In the genomic region with DNA sequence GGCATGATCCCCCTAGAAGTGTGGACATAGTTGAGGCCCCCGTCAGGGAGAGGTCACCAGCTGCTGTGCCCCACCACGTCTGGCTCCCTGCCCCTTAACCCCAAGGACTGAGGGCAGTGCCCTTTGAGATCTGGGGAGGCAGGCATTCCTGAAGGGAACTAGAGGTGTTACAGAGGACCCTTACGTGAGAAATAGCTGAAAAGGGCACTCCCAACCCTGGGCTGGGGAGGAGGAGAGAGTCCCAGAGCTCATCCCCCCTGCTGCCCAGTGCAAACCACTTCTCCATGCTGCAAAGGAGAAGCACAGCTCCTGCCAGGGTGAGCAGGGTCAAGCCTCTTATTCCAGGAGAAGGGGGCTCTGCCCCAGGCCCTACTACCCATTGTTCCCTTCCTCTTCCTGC, we compare ENCODE assay signal across 24 cellular contexts. TPM values are rescaled to one million over a fixed set of nuclear protein-coding genes. Genes with fewer than 3 reads are reported as not detected.
DNase-seq lines count a peak whose midpoint lies in the region; ATAC-seq, FAIRE-seq and TF ChIP-seq lines count a peak whose summit lies in the region.
"Had no signal": no experiment of that assay in that cellular context is flagged by ENCODE, and none has a peak within 500 bp of the region (broad histone marks: within the 10 kb centered on the region; RNA-seq: fewer than 3 reads in every experiment).

No MANE protein-coding gene starts in this region.

- H3K9me3 Mint-ChIP-seq in H9 (no peaks in the 10 kb centered on the region), nephron progenitor cell (no peaks in the 10 kb centered on the region)
- H3K9me3 Mint-ChIP-seq in activated CD8-positive, alpha-beta T cell treated with anti-CD3 and anti-CD28 coated beads for 36 hours: no peaks in the 10 kb centered on the region
- H3K9me3 Mint-ChIP-seq: CD4-positive, alpha-beta T cell; CD8-positive, alpha-beta memory T cell had no signal

- peaks cover 8 to 26% (median 25%) of the 10 kb centered on the region in 3 experiments for H3K36me3 Mint-ChIP-seq in H9 (ENCODE audit: insufficient read depth in 1 of 3, low read depth in 3 of 3)
- H3K36me3 Mint-ChIP-seq in nephron progenitor cell (ENCODE audit: low read depth): peaks cover 10% of the 10 kb centered on the region
- H3K36me3 Mint-ChIP-seq in activated CD8-positive, alpha-beta T cell treated with anti-CD3 and anti-CD28 coated beads for 36 hours (ENCODE audit: low read depth): no peaks in the 10 kb centered on the region

- H2AFZ ChIP-seq in H9 (ENCODE audit: low read length): no peak overlapping the region
- H2AFZ ChIP-seq: GM23248 had no signal

- POLR2A ChIA-PET in activated CD8-positive, alpha-beta T cell treated with anti-CD3 and anti-CD28 coated beads for 36 hours (lab: Charles Lee): interaction anchor here (0.5 kb wide), 1 partner anchor 49 kb away, joined by 3 read pairs; no protein-coding TSS in a partner anchor

- H3K4me3 ChIP-seq in bronchial epithelial cell (ENCODE audit: low read depth, low read length) (no peak overlapping the region), thyroid gland (replicated peaks in 1 of 3) (no peak overlapping the region), small intestine (ENCODE audit: low read depth in 1 of 2, low read length in 2 of 2) (no peak overlapping the region), body of pancreas (no peak overlapping the region)
- H3K4me3 ChIP-seq: BLaER1 treated with 17β-estradiol and CSF1 and Interleukin-3, amounts not matched to agents 10 nM and 100 nM; GM12878; GM23248 had no signal

- no peak overlapping the region for H3K27ac ChIP-seq in H9 (ENCODE audit: insufficient read length, low read depth, low read length)
- peak overlapping the region in 1 of 3 donors; percentile 4 for H3K27ac ChIP-seq in thyroid gland
- no peak overlapping the region for H3K27ac ChIP-seq in small intestine (ENCODE audit: low read depth in 1 of 2, low read length in 1 of 2)
- H3K27ac ChIP-seq in body of pancreas: no peak overlapping the region
- H3K27ac ChIP-seq: BLaER1 treated with 17β-estradiol and CSF1 and Interleukin-3, amounts not matched to agents 10 nM and 100 nM; GM23248 had no signal

- no peak overlapping the region for H4K5ac ChIP-seq in H9 (ENCODE audit: insufficient read length, low read depth, low read length)

- H3T11ph ChIP-seq in H9 (ENCODE audit: low read length): no peak overlapping the region

- no peaks in the 10 kb centered on the region for H3K27me3 ChIP-seq in H9 (ENCODE audit: insufficient read depth, low read length)
- no peaks in the 10 kb centered on the region for H3K27me3 ChIP-seq in bronchial epithelial cell (ENCODE audit: control insufficient read depth, insufficient read depth, low read length)
- no peaks in the 10 kb centered on the region for H3K27me3 ChIP-seq in thyroid gland
- H3K27me3 ChIP-seq in small intestine (ENCODE audit: control insufficient read depth in 2 of 2, insufficient read depth in 2 of 2, low read length in 2 of 2): no peaks in the 10 kb centered on the region
- H3K27me3 ChIP-seq in body of pancreas: no peaks in the 10 kb centered on the region
- H3K27me3 ChIP-seq: BE2C; BLaER1 treated with 17β-estradiol and CSF1 and Interleukin-3, amounts not matched to agents 10 nM and 100 nM had no signal

- peaks cover 12% of the 10 kb centered on the region for H3K36me3 ChIP-seq in bronchial epithelial cell (ENCODE audit: control insufficient read depth, insufficient read depth, low read length)
- H3K36me3 ChIP-seq in thyroid gland: no peaks in the 10 kb centered on the region
- no peaks in the 10 kb centered on the region for H3K36me3 ChIP-seq in small intestine (ENCODE audit: control insufficient read depth in 2 of 2, insufficient read depth in 2 of 2, low read length in 2 of 2)
- no peaks in the 10 kb centered on the region for H3K36me3 ChIP-seq in body of pancreas (replicated peaks in 1 of 2; ENCODE audit: insufficient read depth in 1 of 2, low read depth in 2 of 2)
- H3K36me3 ChIP-seq: BE2C had no signal

- H3K79me1 ChIP-seq in H9 (ENCODE audit: insufficient read depth, low read depth, low read length, poor library complexity, severe bottlenecking): no peaks in the 10 kb centered on the region

- no peaks in the 10 kb centered on the region for H3K23me2 ChIP-seq in H9 (ENCODE audit: insufficient read length, low read depth, low read length, poor library complexity, severe bottlenecking)

- H3K56ac ChIP-seq in H9 (ENCODE audit: insufficient read length, low read depth, low read length): no peak overlapping the region

- DNase-seq in H9 (no peak), bronchial epithelial cell (ENCODE audit: low read depth) (no peak), nephron progenitor cell (no peak), thyroid gland (peak; percentile 17 to 20), cerebellar nuclear complex (lab: John Stamatoyannopoulos, UW) (no peak), small intestine (no peak), body of pancreas (no peak)
- DNase-seq in activated CD8-positive, alpha-beta T cell treated with anti-CD3 and anti-CD28 coated beads for 36 hours: no peak
- DNase-seq: AML-193; BE2C; CD4-positive, alpha-beta T cell; CD8-positive, alpha-beta memory T cell; DMS 273 treated with DMSO at 0.1 percent for 48 hours; EL; GDM1; GM23248; H7 had no signal

- H3K9me3 ChIP-seq in H9 (ENCODE audit: control insufficient read depth, low read depth, low read length) (no peaks in the 10 kb centered on the region), thyroid gland (no peaks in the 10 kb centered on the region), small intestine (ENCODE audit: control insufficient read depth, low read depth) (no peaks in the 10 kb centered on the region), body of pancreas (no peaks in the 10 kb centered on the region)
- H3K9me3 ChIP-seq: BE2C; BLaER1 treated with 17β-estradiol and CSF1 and Interleukin-3, amounts not matched to agents 10 nM and 100 nM had no signal

- H2BK20ac ChIP-seq in H9 (ENCODE audit: low read depth, low read length, poor library complexity, severe bottlenecking): no peak overlapping the region

- H2BK12ac ChIP-seq in H9 (ENCODE audit: insufficient read length, low read depth, low read length): no peak overlapping the region

- ATAC-seq in activated CD8-positive, alpha-beta T cell treated with anti-CD3 and anti-CD28 coated beads for 36 hours: no peak
- ATAC-seq in body of pancreas: no peak
- ATAC-seq: GM12878 had no signal

- CTCF ChIA-PET in activated CD8-positive, alpha-beta T cell treated with anti-CD3 and anti-CD28 coated beads for 36 hours (lab: Charles Lee): interaction anchor here (1.2 kb wide), 1 partner anchor 11 kb away, joined by 3 read pairs; a partner anchor contains a TSS

- no peak overlapping the region for H3K4me3 Mint-ChIP-seq in H9
- H3K4me3 Mint-ChIP-seq in nephron progenitor cell: no peak overlapping the region
- no peak overlapping the region for H3K4me3 Mint-ChIP-seq in activated CD8-positive, alpha-beta T cell treated with anti-CD3 and anti-CD28 coated beads for 36 hours
- H3K4me3 Mint-ChIP-seq: CD14-positive monocyte; CD4-positive, alpha-beta T cell; CD8-positive, alpha-beta memory T cell had no signal

- FAIRE-seq in bronchial epithelial cell (lab: Jason Lieb, UNC) (peak; percentile 66), small intestine (lab: Jason Lieb, UNC) (no peak)
- FAIRE-seq: D721Med, GM12878, GM18507, H1 had no signal

- no peak overlapping the region for H3K9ac ChIP-seq in H9 (ENCODE audit: extremely low read depth, insufficient read length, low read length)
- H3K9ac ChIP-seq: BLaER1 treated with 17β-estradiol and CSF1 and Interleukin-3, amounts not matched to agents 10 nM and 100 nM; GM23248 had no signal

- H3K27ac Mint-ChIP-seq in H9: peak overlapping the region; percentile 57 to 74 (median 68); a peak in 2 of 7 replicates
- H3K27ac Mint-ChIP-seq in nephron progenitor cell: peak overlapping the region; percentile 90
- no peak overlapping the region for H3K27ac Mint-ChIP-seq in activated CD8-positive, alpha-beta T cell treated with anti-CD3 and anti-CD28 coated beads for 36 hours
- H3K27ac Mint-ChIP-seq: CD4-positive, alpha-beta T cell; CD8-positive, alpha-beta memory T cell had no signal

- no peak overlapping the region for H3K23ac ChIP-seq in H9 (ENCODE audit: insufficient read length, low read depth, low read length)

- no peaks in the 10 kb centered on the region for H3K4me1 ChIP-seq in H9 (ENCODE audit: insufficient read depth, low read length)
- peaks cover 0 to 11% of the 10 kb centered on the region in 2 donors for H3K4me1 ChIP-seq in thyroid gland
- H3K4me1 ChIP-seq in small intestine (ENCODE audit: control insufficient read depth in 2 of 2, insufficient read depth in 1 of 2, low read depth in 1 of 2, low read length in 1 of 2): no peaks in the 10 kb centered on the region
- H3K4me1 ChIP-seq in body of pancreas: no peaks in the 10 kb centered on the region
- H3K4me1 ChIP-seq: BE2C; BLaER1 treated with 17β-estradiol and CSF1 and Interleukin-3, amounts not matched to agents 10 nM and 100 nM had no signal

- H3K27me3 Mint-ChIP-seq in H9 (ENCODE audit: low read depth): no peaks in the 10 kb centered on the region
- H3K27me3 Mint-ChIP-seq in nephron progenitor cell (ENCODE audit: low read depth, poor library complexity): no peaks in the 10 kb centered on the region
- H3K27me3 Mint-ChIP-seq in activated CD8-positive, alpha-beta T cell treated with anti-CD3 and anti-CD28 coated beads for 36 hours: no peaks in the 10 kb centered on the region
- H3K27me3 Mint-ChIP-seq: CD4-positive, alpha-beta T cell had no signal

- no peaks in the 10 kb centered on the region for H4K20me1 ChIP-seq in H9 (ENCODE audit: control insufficient read depth, insufficient read depth, insufficient read length)

- TF ChIP-seq CTCF in H9 (conservative IDR thresholded peaks at IDR 0.05): no peak
- no peak for TF ChIP-seq CTCF in bronchial epithelial cell (IDR thresholded peaks at IDR 0.05; ENCODE audit: insufficient read depth, low read length, severe bottlenecking)
- TF ChIP-seq CTCF in nephron progenitor cell (IDR thresholded peaks at IDR 0.05): no peak
- no peak for TF ChIP-seq CTCF in thyroid gland (IDR thresholded peaks at IDR 0.05)
- no peak for TF ChIP-seq CTCF in activated CD8-positive, alpha-beta T cell treated with anti-CD3 and anti-CD28 coated beads for 36 hours (IDR thresholded peaks at IDR 0.05)
- TF ChIP-seq CTCF in body of pancreas (IDR thresholded peaks at IDR 0.05): no peak

- no CpG with 5 or more reads among the region's 3 CpGs for WGBS in H9 (ENCODE audit: extremely low coverage, insufficient read length, low lambda C conversion rate)
- 47% methylated on average over 3 of the region's 3 CpGs; no CpG with 5 or more reads in 1 of the 2 donors for WGBS in thyroid gland, 2 donors
- 56 to 69% (median 61%) methylated on average over 3 of the region's 3 CpGs for WGBS in small intestine, 3 donors
- WGBS in body of pancreas, 2 donors: 89 to 94% methylated on average over 3 of the region's 3 CpGs

- H2BK15ac ChIP-seq in H9 (ENCODE audit: low read depth, low read length): no peak overlapping the region

- no peak overlapping the region for H3K4ac ChIP-seq in H9 (ENCODE audit: low read depth, low read length)

- no peak overlapping the region for H3K18ac ChIP-seq in H9 (ENCODE audit: insufficient read length, low read depth, low read length)

- no peak overlapping the region for H2AK5ac ChIP-seq in H9 (ENCODE audit: insufficient read length, low read length)

- H2BK120ac ChIP-seq in H9 (ENCODE audit: low read depth, low read length, poor library complexity, severe bottlenecking): no peak overlapping the region

- H4K8ac ChIP-seq in H9 (replicated peaks; ENCODE audit: insufficient read length, low read depth, low read length): no peak overlapping the region

- H4K91ac ChIP-seq in H9 (ENCODE audit: insufficient read length, low read depth, low read length): no peak overlapping the region

- TF ChIP-seq POLR2A in thyroid gland (IDR thresholded peaks at IDR 0.05) (no peak), body of pancreas (IDR thresholded peaks at IDR 0.05) (peak in 1 of 3 donors; percentile 3)

- H3K79me2 ChIP-seq in H9 (ENCODE audit: insufficient read depth, low read length): no peaks in the 10 kb centered on the region

- H3K4me2 ChIP-seq in H9 (ENCODE audit: insufficient read depth, insufficient read length, low read length): no peak overlapping the region
- H3K4me2 ChIP-seq: BLaER1 treated with 17β-estradiol and CSF1 and Interleukin-3, amounts not matched to agents 10 nM and 100 nM had no signal

- H2BK5ac ChIP-seq in H9 (ENCODE audit: insufficient read length, low read length): no peak overlapping the region

- intact Hi-C loops in thyroid gland (cut with DNase I): no loop called here
- intact Hi-C loops in activated CD8-positive, alpha-beta T cell treated with anti-CD3 and anti-CD28 coated beads for 36 hours (cut with micrococcal nuclease): no loop called here
- intact Hi-C loops in body of pancreas (cut with DNase I): no loop called here

- H3K4me1 Mint-ChIP-seq in H9 (0 out of 4 replicates have a peak, but pooled peaks cover 0 to 3% of the 10 kb centered on the region in 2 experiments), nephron progenitor cell (no peaks in the 10 kb centered on the region)
- H3K4me1 Mint-ChIP-seq in activated CD8-positive, alpha-beta T cell treated with anti-CD3 and anti-CD28 coated beads for 36 hours (ENCODE audit: low read depth): no peaks in the 10 kb centered on the region
- H3K4me1 Mint-ChIP-seq: CD14-positive monocyte; CD8-positive, alpha-beta memory T cell had no signal

- no peak overlapping the region for H3K14ac ChIP-seq in H9 (ENCODE audit: insufficient read depth, low read length)

RNA-seq across cellular contexts. Expression of a gene that starts 10.3 kb away (rescaled TPM):
- 64.3 and 68.8 TPM in 2 replicates for total RNA-seq in H9 (2021)
- 58.4 and 91.7 TPM in 2 replicates for total RNA-seq in bronchial epithelial cell
- total RNA-seq in thyroid gland: 10 to 100 TPM; 25.1 to 51.6 (median 31.2) TPM
- 10 to 100 TPM; 50.8 to 51.5 TPM for total RNA-seq in activated CD8-positive, alpha-beta T cell treated with anti-CD3 and anti-CD28 coated beads for 36 hours
- 10 to 100 TPM; 49.2 to 69.1 (median 60.2) TPM for polyA plus RNA-seq in small intestine
- 10 to 100 TPM; 32.7 to 66.6 TPM for total RNA-seq in body of pancreas

RNA-seq across cellular contexts. Expression of a gene that starts 15.9 kb away (rescaled TPM):
- total RNA-seq in H9 (2021) (63.3 and 66.6 TPM in 2 replicates), bronchial epithelial cell (20.0 and 41.6 TPM in 2 replicates), thyroid gland (10 to 100 TPM; 10.7 to 20.0 (median 16.2) TPM), body of pancreas (10 to 100 TPM; 25.7 to 41.5 TPM)
- total RNA-seq in activated CD8-positive, alpha-beta T cell treated with anti-CD3 and anti-CD28 coated beads for 36 hours: 1 to 10 TPM; 6.2 to 6.8 TPM
- 10 to 100 TPM in 1 of 3 donors, 1 to 10 TPM in 2; 9.2 to 12.0 (median 9.5) TPM for polyA plus RNA-seq in small intestine

RNA-seq across cellular contexts. Expression of a gene that starts 26.9 kb away (rescaled TPM):
- total RNA-seq in H9 (2021) (244 and 247 TPM in 2 replicates), bronchial epithelial cell (144 and 157 TPM in 2 replicates), thyroid gland (100 to 1,000 TPM; 108 to 322 (median 141) TPM), body of pancreas (10 to 100 TPM; 41.5 to 89.0 TPM)
- 100 to 1,000 TPM; 131 to 139 TPM for total RNA-seq in activated CD8-positive, alpha-beta T cell treated with anti-CD3 and anti-CD28 coated beads for 36 hours
- 100 to 1,000 TPM; 170 to 219 (median 177) TPM for polyA plus RNA-seq in small intestine

RNA-seq across cellular contexts. Expression of a gene that starts 34.1 kb away (rescaled TPM):
- total RNA-seq in H9 (2021) (not detected in 2 replicates), bronchial epithelial cell (not detected in 2 replicates), thyroid gland (not detected), body of pancreas (not detected)
- total RNA-seq in activated CD8-positive, alpha-beta T cell treated with anti-CD3 and anti-CD28 coated beads for 36 hours: not detected
- 10 to 100 TPM in 2 of 3 donors, 1 to 10 TPM in 1; 4.2 to 49.4 (median 21.2) TPM for polyA plus RNA-seq in small intestine
- total RNA-seq: A172; CD4-positive, alpha-beta T cell; CD8-positive, alpha-beta memory T cell; H1; H7 had no signal
- polyA plus RNA-seq: CD8-positive, alpha-beta memory T cell; H1 had no signal

Comparison
In these comparisons a context has a peak if more than half of its experiments do, and no peak if none do; other contexts are left out.
1. DNase-seq: peak in thyroid gland (2 of 2); none in H9 (single experiment), bronchial epithelial cell (single experiment), nephron progenitor cell (single experiment), cerebellar nuclear complex (0 of 2), activated CD8-positive, alpha-beta T cell treated with anti-CD3 and anti-CD28 coated beads for 36 hours (single experiment), small intestine (single experiment) and body of pancreas (0 of 4).